11 cellular contexts compared by ENCODE assay signal in the genomic region with DNA sequence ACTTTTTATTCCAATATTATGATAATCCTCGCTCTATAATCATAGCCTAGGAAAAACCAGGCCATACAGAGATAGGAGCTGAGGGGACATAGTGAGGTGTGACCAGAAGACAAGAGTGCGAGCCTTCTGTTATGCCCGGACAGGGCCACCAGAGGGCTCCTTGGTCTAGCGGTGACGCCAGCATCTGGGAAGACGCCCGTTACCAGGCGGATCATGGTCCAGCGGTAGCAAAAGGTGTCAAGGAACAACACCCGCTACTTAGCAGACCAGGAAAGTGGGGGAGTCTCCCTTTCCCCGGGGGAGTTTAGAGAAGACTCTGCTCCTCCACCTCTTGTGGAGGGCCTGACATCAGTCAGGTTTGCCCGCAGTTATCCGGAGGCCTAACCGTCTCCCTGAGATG. TPM values are rescaled to one million over a fixed set of nuclear protein-coding genes. Genes with fewer than 3 reads are reported as not detected.
DNase-seq lines count a peak whose midpoint lies in the region; ATAC-seq, FAIRE-seq and TF ChIP-seq lines count a peak whose summit lies in the region.
"Not testable (repeated sequence)": the region's sequence is repeated elsewhere in the genome, so short reads cannot be mapped to it uniquely, and the experiment has no call there.
"Had no signal": no experiment of that assay in that cellular context is flagged by ENCODE, and none has a peak within 500 bp of the region (broad histone marks: within the 10 kb centered on the region; RNA-seq: fewer than 3 reads in every experiment).

No MANE protein-coding gene starts in this region.

- not testable (repeated sequence) for TF ChIP-seq POLR2A in GM12878 (IDR thresholded peaks at IDR 0.05; ENCODE audit: low read depth, low read length); gastroesophageal sphincter (IDR thresholded peaks at IDR 0.05)

- TF ChIP-seq EP300 in GM12878 (IDR thresholded peaks at IDR 0.05; ENCODE audit: borderline replicate concordance in 1 of 2, control insufficient read depth in 1 of 2, low read depth in 2 of 2, low read length in 2 of 2); gastroesophageal sphincter (IDR thresholded peaks at IDR 0.05); neural cell (conservative IDR thresholded peaks at IDR 0.05; ENCODE audit: poor library complexity, severe bottlenecking): not testable (repeated sequence)

- SMC1A ChIA-PET in GM12878 (lab: Charles Lee; ENCODE audit: uncharacterized antibody, unreplicated experiment), result not testable (repeated sequence)

- not testable (repeated sequence) for H3K4me2 ChIP-seq in DND-41 (ENCODE audit: insufficient read depth, low read length); SU-DHL-6 (ENCODE audit: low read depth, low read length, poor library complexity, severe bottlenecking); GM12878 (ENCODE audit: control insufficient read depth, insufficient read depth); neural cell (ENCODE audit: low read length)

- not testable (repeated sequence) for ATAC-seq in DND-41 (ENCODE audit: insufficient read depth, low read depth); GM12878; gastroesophageal sphincter

- H3K36me3 ChIP-seq in DND-41 (ENCODE audit: insufficient read depth, low read length) (peaks cover 87% of the 10 kb centered on the region), GM12878 (ENCODE audit: control insufficient read depth in 2 of 2, insufficient read depth in 2 of 2, low read length in 1 of 2) (peaks cover 26 to 31% of the 10 kb centered on the region in 2 experiments), gastroesophageal sphincter (peaks cover 0 to 97% of the 10 kb centered on the region in 2 donors), tibial artery (peaks cover 75 to 97% (median 93%) of the 10 kb centered on the region in 3 donors)
- not testable (repeated sequence) for H3K36me3 ChIP-seq in SU-DHL-6 (ENCODE audit: low read length); neural cell (ENCODE audit: insufficient read depth, low read length)

- H3K4me3 ChIP-seq in DND-41 (ENCODE audit: low read depth in 1 of 2, low read length in 2 of 2); SU-DHL-6 (ENCODE audit: insufficient read depth, low read length, poor library complexity, severe bottlenecking); GM12878; gastroesophageal sphincter; neural cell (ENCODE audit: low read length); tibial artery: not testable (repeated sequence)

- CTCF ChIA-PET in GM12878 (lab: Yijun Ruan, JAX), result not testable (repeated sequence)

- H3F3A ChIP-seq in SU-DHL-6 (ENCODE audit: insufficient read depth); neural cell (ENCODE audit: insufficient read depth, low read length, poor library complexity, severe bottlenecking): not testable (repeated sequence)

- not testable (repeated sequence) for H3K9me2 ChIP-seq in SU-DHL-6 (replicated peaks; ENCODE audit: insufficient read depth, low read length); neural cell (ENCODE audit: insufficient read depth, low read length)

- H4K20me1 ChIP-seq in DND-41 (ENCODE audit: insufficient read depth, low read length), result peaks cover 45% of the 10 kb centered on the region
- H4K20me1 ChIP-seq in SU-DHL-6 (ENCODE audit: low read depth, low read length); GM12878 (ENCODE audit: control insufficient read depth, insufficient read depth); neural cell (ENCODE audit: insufficient read depth): not testable (repeated sequence)

- not testable (repeated sequence) for FAIRE-seq in GM12878 (lab: Jason Lieb, UNC)

- H2AFZ ChIP-seq in DND-41 (ENCODE audit: low read depth, low read length); SU-DHL-6 (ENCODE audit: low read depth, low read length, severe bottlenecking); GM12878 (ENCODE audit: control insufficient read depth, low read depth, low read length); neural cell (ENCODE audit: low read depth, low read length): not testable (repeated sequence)

- H3K9ac ChIP-seq in DND-41 (ENCODE audit: low read depth, low read length); SU-DHL-6 (ENCODE audit: low read length); GM12878 (ENCODE audit: control insufficient read depth, insufficient read depth, low read length); neural cell (ENCODE audit: low read length): not testable (repeated sequence)

- not testable (repeated sequence) for H3K27ac ChIP-seq in DND-41 (ENCODE audit: low read length); SU-DHL-6 (ENCODE audit: low read depth, low read length); GM12878 (ENCODE audit: control insufficient read depth, insufficient read depth); neural cell (ENCODE audit: low read length); tibial artery
- peak overlapping the region in 1 of 4 donors; percentile 17 for H3K27ac ChIP-seq in gastroesophageal sphincter

- TF ChIP-seq RAD21 in GM12878 (IDR thresholded peaks at IDR 0.05; ENCODE audit: insufficient read depth, low read depth, low read length); neural cell (conservative IDR thresholded peaks at IDR 0.05): not testable (repeated sequence)

- H3K9me3 ChIP-seq in DND-41 (ENCODE audit: insufficient read depth, low read length, severe bottlenecking); SU-DHL-6 (ENCODE audit: insufficient read depth, low read length); GM12878 (replicated peaks; ENCODE audit: control insufficient read depth, insufficient read depth, low read length); gastroesophageal sphincter; neural cell (ENCODE audit: low read length); tibial artery: not testable (repeated sequence)

- POLR2A ChIA-PET in GM12878 (lab: Charles Lee), result interaction anchor here (0.6 kb wide), 1 partner anchor 40 kb away, joined by 5 read pairs; no protein-coding TSS in a partner anchor

- in situ Hi-C loops in GM12878 (cut with MboI), result not testable (repeated sequence)

- WGBS in GM12878 (ENCODE audit: insufficient coverage, insufficient replicate concordance, low lambda C conversion rate, missing lambda C conversion rate), result 61% methylated on average over 11 of the region's 14 CpGs
- WGBS in gastroesophageal sphincter (ENCODE audit: low coverage in 1 of 2), 2 donors, result 91 to 95% methylated on average over 3 to 4 of the region's 14 CpGs

- RAD21 ChIA-PET in GM12878 (lab: Charles Lee; ENCODE audit: unreplicated experiment), result not testable (repeated sequence)

- not testable (repeated sequence) for H3K4me1 ChIP-seq in DND-41 (ENCODE audit: insufficient read depth, low read length); GM12878 (ENCODE audit: control insufficient read depth, insufficient read depth, low read length); tibial artery
- peaks cover 0 to 16% (median 0%) of the 10 kb centered on the region in 3 donors for H3K4me1 ChIP-seq in gastroesophageal sphincter

- not testable (repeated sequence) for TF ChIP-seq CTCF in DND-41 (IDR thresholded peaks at IDR 0.05; ENCODE audit: borderline replicate concordance, extremely low read depth, low read length, poor library complexity, severe bottlenecking); GM12878 (IDR thresholded peaks at IDR 0.05 in 2 of 3, conservative IDR thresholded peaks at IDR 0.05 in 1 of 3; ENCODE audit: control insufficient read depth in 2 of 3, extremely low read depth in 1 of 3, insufficient read depth in 1 of 3, low read depth in 3 of 3, low read length in 3 of 3)
- TF ChIP-seq CTCF in SU-DHL-6 (IDR thresholded peaks at IDR 0.05; ENCODE audit: insufficient read depth, low read length, poor library complexity, severe bottlenecking), result peak; percentile 5
- peak in 3 of 4 experiments; percentile 35 to 39 (median 37) for TF ChIP-seq CTCF in gastroesophageal sphincter (IDR thresholded peaks at IDR 0.05)
- peak; percentile 43 for TF ChIP-seq CTCF in neural cell (IDR thresholded peaks at IDR 0.05; ENCODE audit: poor library complexity, severe bottlenecking)
- peak; percentile 27 to 47 for TF ChIP-seq CTCF in tibial artery (IDR thresholded peaks at IDR 0.05)

- H3K79me2 ChIP-seq in DND-41 (ENCODE audit: insufficient read depth, low read length), result peaks cover 30% of the 10 kb centered on the region
- not testable (repeated sequence) for H3K79me2 ChIP-seq in SU-DHL-6 (ENCODE audit: insufficient read depth, low read length); GM12878 (ENCODE audit: control insufficient read depth, insufficient read depth, low read length); neural cell (replicated peaks; ENCODE audit: insufficient read depth, low read length)

- H3K27me3 ChIP-seq in DND-41 (ENCODE audit: insufficient read depth, low read length, poor library complexity); SU-DHL-6 (ENCODE audit: low read length); GM12878 (replicated peaks in 1 of 2; ENCODE audit: control insufficient read depth in 2 of 2, insufficient read depth in 2 of 2, low read length in 1 of 2); gastroesophageal sphincter; neural cell (ENCODE audit: insufficient read depth, low read depth, low read length); tibial artery: not testable (repeated sequence)

- BruUV-seq in GM12878 (replicated peaks; lab: Mats Ljungman, UMichigan), result not testable (repeated sequence)

- intact Hi-C loops in GM12878 (cut with micrococcal nuclease; ENCODE audit: unreplicated experiment); tibial artery (cut with DNase I; ENCODE audit: low total_unique reads): not testable (repeated sequence)

- peak; percentile 33 for DNase-seq in DND-41
- DNase-seq in GM12878 (ENCODE audit: low read depth, low spot score); tibial artery: not testable (repeated sequence)

RNA-seq across cellular contexts. Expression of a gene that starts 11.7 kb away (rescaled TPM):
- total RNA-seq in GM12878 (2013; cell fraction: nucleolus; rRNA removed), result 113 and 137 TPM in 2 replicates
- 19.0 and 26.2 TPM in 2 replicates for total RNA-seq in GM12878 (2014; rRNA removed)
- 29.4 and 33.0 TPM in 2 replicates for total RNA-seq in GM12878 (2014; rRNA removed; fragmentation: Illumina TruSeq; extraction: Trizol)
- 79.2 and 99.7 TPM in 2 replicates for total RNA-seq in GM12878 (2021)
- 26.0 TPM for polyA plus RNA-seq in GM12878 (2011; ENCODE audit: low read depth)
- polyA plus RNA-seq in GM12878 (2011; rRNA removed), result 50.1 and 90.8 TPM in 2 replicates
- 77.6 and 105 TPM in 2 replicates for polyA plus RNA-seq in GM12878 (2011; cell fraction: cytosol; rRNA removed)
- 352 and 438 TPM in 2 replicates for polyA plus RNA-seq in GM12878 (2011; cell fraction: nucleus; rRNA removed)
- polyA plus RNA-seq in GM12878 (2012), result 35.4 and 35.9 TPM in 2 replicates
- polyA plus RNA-seq in GM12878 (2014; fragmentation: Illumina TruSeq; extraction: Trizol), result 26.3 and 49.0 TPM in 2 replicates
- polyA plus RNA-seq in GM12878 (2014; fragmentation: Nextera tagmentation; extraction: Ambion mirVana), result 1 to 10 TPM; 5.5 to 9.8 TPM
- polyA plus RNA-seq in GM12878 (2014; rRNA removed), result 75.5 and 82.0 TPM in 2 replicates
- polyA plus RNA-seq in GM12878 (2016; fragmentation: Nextera tagmentation; extraction: Ambion mirVana), result 10 to 100 TPM; 18.4 to 23.7 TPM
- polyA minus RNA-seq in GM12878 (2011; rRNA and poly(A)+ RNA removed), result 142 and 176 TPM in 2 replicates
- polyA minus RNA-seq in GM12878 (2011; cell fraction: cytosol; rRNA and poly(A)+ RNA removed), result 25.9 and 46.6 TPM in 2 replicates
- polyA minus RNA-seq in GM12878 (2011; cell fraction: nucleus; rRNA and poly(A)+ RNA removed), result 108 and 180 TPM in 2 replicates
- total RNA-seq in gastroesophageal sphincter, result 10 to 100 TPM; 52.0 to 89.2 (median 76.1) TPM
- polyA plus RNA-seq in neural cell, result 88.0 and 98.6 TPM in 2 replicates
- 112 TPM in 2 replicates for polyA minus RNA-seq in neural cell

RNA-seq across cellular contexts. Expression of a gene that starts 15.6 kb away (rescaled TPM):
- total RNA-seq in GM12878 (2013; cell fraction: nucleolus; rRNA removed), result 5.6 and 6.0 TPM in 2 replicates
- total RNA-seq in GM12878 (2014; rRNA removed), result 11.8 and 14.8 TPM in 2 replicates
- total RNA-seq in GM12878 (2014; rRNA removed; fragmentation: Illumina TruSeq; extraction: Trizol), result 3.7 and 4.0 TPM in 2 replicates
- total RNA-seq in GM12878 (2021), result 10.4 and 12.8 TPM in 2 replicates
- polyA plus RNA-seq in GM12878 (2011; ENCODE audit: low read depth), result 1.5 TPM
- polyA plus RNA-seq in GM12878 (2011; rRNA removed), result 1.8 and 4.3 TPM in 2 replicates
- polyA plus RNA-seq in GM12878 (2011; cell fraction: cytosol; rRNA removed), result 9.8 and 16.0 TPM in 2 replicates
- polyA plus RNA-seq in GM12878 (2011; cell fraction: nucleus; rRNA removed), result 19.8 and 24.5 TPM in 2 replicates
- polyA plus RNA-seq in GM12878 (2012), result 4.7 and 4.9 TPM in 2 replicates
- 0.16 and 1.5 TPM in 2 replicates for polyA plus RNA-seq in GM12878 (2014; fragmentation: Illumina TruSeq; extraction: Trizol)
- polyA plus RNA-seq in GM12878 (2014; fragmentation: Nextera tagmentation; extraction: Ambion mirVana), result 1 to 10 TPM in 1 of 2 experiments, under 1 TPM in 1; 0.21 to 1.1 TPM
- 13.7 and 14.4 TPM in 2 replicates for polyA plus RNA-seq in GM12878 (2014; rRNA removed)
- polyA plus RNA-seq in GM12878 (2016; fragmentation: Nextera tagmentation; extraction: Ambion mirVana), result 10 to 100 TPM; 13.3 to 13.7 TPM
- polyA minus RNA-seq in GM12878 (2011; rRNA and poly(A)+ RNA removed), result 3.2 and 7.6 TPM in 2 replicates
- polyA minus RNA-seq in GM12878 (2011; cell fraction: cytosol; rRNA and poly(A)+ RNA removed), result 3.1 and 4.8 TPM in 2 replicates
- 3.4 and 6.9 TPM in 2 replicates for polyA minus RNA-seq in GM12878 (2011; cell fraction: nucleus; rRNA and poly(A)+ RNA removed)
- total RNA-seq in gastroesophageal sphincter, result 1 to 10 TPM; 3.8 to 7.5 (median 4.1) TPM
- polyA plus RNA-seq in neural cell, result 16.2 and 20.9 TPM in 2 replicates
- polyA minus RNA-seq in neural cell, result 7.3 and 9.0 TPM in 2 replicates

RNA-seq across cellular contexts. Expression of a gene that starts 22.4 kb away (rescaled TPM):
- total RNA-seq in GM12878 (2013; cell fraction: nucleolus; rRNA removed), result 26.0 and 30.2 TPM in 2 replicates
- total RNA-seq in GM12878 (2014; rRNA removed), result 291 and 318 TPM in 2 replicates
- 113 and 124 TPM in 2 replicates for total RNA-seq in GM12878 (2014; rRNA removed; fragmentation: Illumina TruSeq; extraction: Trizol)
- 202 and 213 TPM in 2 replicates for total RNA-seq in GM12878 (2021)
- polyA plus RNA-seq in GM12878 (2011; ENCODE audit: low read depth), result 172 TPM
- 174 and 229 TPM in 2 replicates for polyA plus RNA-seq in GM12878 (2011; rRNA removed)
- polyA plus RNA-seq in GM12878 (2011; cell fraction: cytosol; rRNA removed), result 227 and 370 TPM in 2 replicates
- 111 and 155 TPM in 2 replicates for polyA plus RNA-seq in GM12878 (2011; cell fraction: nucleus; rRNA removed)
- 211 and 282 TPM in 2 replicates for polyA plus RNA-seq in GM12878 (2012)
- 126 and 147 TPM in 2 replicates for polyA plus RNA-seq in GM12878 (2014; fragmentation: Illumina TruSeq; extraction: Trizol)
- 10 to 100 TPM; 59.7 to 96.0 TPM for polyA plus RNA-seq in GM12878 (2014; fragmentation: Nextera tagmentation; extraction: Ambion mirVana)
- polyA plus RNA-seq in GM12878 (2014; rRNA removed), result 426 and 483 TPM in 2 replicates
- polyA plus RNA-seq in GM12878 (2016; fragmentation: Nextera tagmentation; extraction: Ambion mirVana), result 100 to 1,000 TPM; 193 to 202 TPM
- 48.4 and 67.3 TPM in 2 replicates for polyA minus RNA-seq in GM12878 (2011; rRNA and poly(A)+ RNA removed)
- polyA minus RNA-seq in GM12878 (2011; cell fraction: cytosol; rRNA and poly(A)+ RNA removed), result 33.4 and 33.8 TPM in 2 replicates
- 14.7 and 23.8 TPM in 2 replicates for polyA minus RNA-seq in GM12878 (2011; cell fraction: nucleus; rRNA and poly(A)+ RNA removed)
- 100 to 1,000 TPM; 364 to 432 (median 398) TPM for total RNA-seq in gastroesophageal sphincter
- 405 and 418 TPM in 2 replicates for polyA plus RNA-seq in neural cell
- polyA minus RNA-seq in neural cell, result 101 TPM in 2 replicates

RNA-seq across cellular contexts. Expression of a gene that starts 24.3 kb away (rescaled TPM):
- not detected in 2 replicates for total RNA-seq in GM12878 (2013; cell fraction: nucleolus; rRNA removed)
- total RNA-seq in GM12878 (2014; rRNA removed) (not detected in 2 replicates), GM12878 (2014; rRNA removed; fragmentation: Illumina TruSeq; extraction: Trizol) (not detected in 2 replicates), GM12878 (2021) (not detected in 2 replicates), gastroesophageal sphincter (not detected)
- not detected for polyA plus RNA-seq in GM12878 (2011; ENCODE audit: low read depth)
- polyA plus RNA-seq in GM12878 (2011; rRNA removed) (not detected in 2 replicates), GM12878 (2014; fragmentation: Illumina TruSeq; extraction: Trizol) (not detected in 2 replicates), GM12878 (2014; fragmentation: Nextera tagmentation; extraction: Ambion mirVana) (not detected), GM12878 (2014; rRNA removed) (not detected in 2 replicates), GM12878 (2016; fragmentation: Nextera tagmentation; extraction: Ambion mirVana) (not detected), neural cell (not detected in 2 replicates)
- polyA plus RNA-seq in GM12878 (2011; cell fraction: cytosol; rRNA removed), result not detected in 2 replicates
- not detected in 2 replicates for polyA plus RNA-seq in GM12878 (2011; cell fraction: nucleus; rRNA removed)
- polyA plus RNA-seq in GM12878 (2012), result 0.42 TPM in 1 of 2 replicates, not detected in the other
- not detected in 2 replicates for polyA minus RNA-seq in GM12878 (2011; rRNA and poly(A)+ RNA removed)
- polyA minus RNA-seq in GM12878 (2011; cell fraction: cytosol; rRNA and poly(A)+ RNA removed), result not detected in 2 replicates
- not detected in 2 replicates for polyA minus RNA-seq in GM12878 (2011; cell fraction: nucleus; rRNA and poly(A)+ RNA removed)
- polyA minus RNA-seq in neural cell, result not detected in 2 replicates
- total RNA-seq: CD4-positive, alpha-beta memory T cell; IMR-90; mesenteric fat pad; PC-3; ureter had no signal
- polyA plus RNA-seq: CD4-positive, alpha-beta memory T cell; IMR-90 had no signal

RNA-seq across cellular contexts. Expression of a gene that starts 25.2 kb away (rescaled TPM):
- 6.7 and 10.6 TPM in 2 replicates for total RNA-seq in GM12878 (2013; cell fraction: nucleolus; rRNA removed)
- total RNA-seq in GM12878 (2014; rRNA removed), result 109 and 118 TPM in 2 replicates
- total RNA-seq in GM12878 (2014; rRNA removed; fragmentation: Illumina TruSeq; extraction: Trizol), result 56.2 and 61.4 TPM in 2 replicates
- 75.3 and 84.0 TPM in 2 replicates for total RNA-seq in GM12878 (2021)
- polyA plus RNA-seq in GM12878 (2011; ENCODE audit: low read depth), result 52.8 TPM
- polyA plus RNA-seq in GM12878 (2011; rRNA removed), result 57.3 and 121 TPM in 2 replicates
- 140 and 205 TPM in 2 replicates for polyA plus RNA-seq in GM12878 (2011; cell fraction: cytosol; rRNA removed)
- polyA plus RNA-seq in GM12878 (2011; cell fraction: nucleus; rRNA removed), result 126 and 133 TPM in 2 replicates
- 60.3 and 78.8 TPM in 2 replicates for polyA plus RNA-seq in GM12878 (2012)
- polyA plus RNA-seq in GM12878 (2014; fragmentation: Illumina TruSeq; extraction: Trizol), result 22.7 and 76.6 TPM in 2 replicates
- polyA plus RNA-seq in GM12878 (2014; fragmentation: Nextera tagmentation; extraction: Ambion mirVana), result 10 to 100 TPM; 14.5 to 22.0 TPM
- polyA plus RNA-seq in GM12878 (2014; rRNA removed), result 144 and 156 TPM in 2 replicates
- 100 to 1,000 TPM; 126 to 139 TPM for polyA plus RNA-seq in GM12878 (2016; fragmentation: Nextera tagmentation; extraction: Ambion mirVana)
- 56.2 and 89.3 TPM in 2 replicates for polyA minus RNA-seq in GM12878 (2011; rRNA and poly(A)+ RNA removed)
- polyA minus RNA-seq in GM12878 (2011; cell fraction: cytosol; rRNA and poly(A)+ RNA removed), result 28.9 and 31.8 TPM in 2 replicates
- 11.1 and 15.2 TPM in 2 replicates for polyA minus RNA-seq in GM12878 (2011; cell fraction: nucleus; rRNA and poly(A)+ RNA removed)
- total RNA-seq in gastroesophageal sphincter, result 10 to 100 TPM; 47.3 to 58.2 (median 55.8) TPM
- 89.6 and 112 TPM in 2 replicates for polyA plus RNA-seq in neural cell
- polyA minus RNA-seq in neural cell, result 44.6 and 53.8 TPM in 2 replicates
